In the genomic region with DNA sequence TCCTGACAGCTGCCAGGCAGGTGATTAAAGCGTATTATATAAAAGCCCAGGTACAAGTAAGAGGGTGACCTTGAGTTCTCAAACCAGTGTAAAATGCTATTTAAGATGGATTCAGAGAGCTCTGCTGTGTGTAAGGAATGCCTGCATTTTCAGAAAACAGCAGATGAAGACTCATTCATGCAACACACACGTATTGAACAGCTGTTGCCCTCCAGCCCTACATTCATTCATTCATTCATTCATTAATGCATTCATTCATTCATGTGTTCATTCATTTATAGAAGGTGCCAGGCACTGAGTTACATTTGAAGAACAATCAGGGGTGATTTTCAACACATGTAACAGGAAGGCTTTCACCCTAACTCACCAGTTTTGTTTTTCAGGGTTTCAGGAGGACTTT, we compare ENCODE assay signal across 18 cellular contexts. TPM values are rescaled to one million over a fixed set of nuclear protein-coding genes. Genes with fewer than 3 reads are reported as not detected.
DNase-seq lines count a peak whose midpoint lies in the region; ATAC-seq, FAIRE-seq and TF ChIP-seq lines count a peak whose summit lies in the region.
"Had no signal": no experiment of that assay in that cellular context is flagged by ENCODE, and none has a peak within 500 bp of the region (broad histone marks: within the 10 kb centered on the region; RNA-seq: fewer than 3 reads in every experiment).

No MANE protein-coding gene starts in this region.

- H4K20me1 ChIP-seq in GM12878 (ENCODE audit: control insufficient read depth, insufficient read depth) = no peaks in the 10 kb centered on the region
- H4K20me1 ChIP-seq: BLaER1 had no signal

- no peaks in the 10 kb centered on the region; a peak in 2 of 4 replicates for H3K27me3 ChIP-seq in GM12878 (replicated peaks in 1 of 2; ENCODE audit: control insufficient read depth in 2 of 2, insufficient read depth in 2 of 2, low read length in 1 of 2)
- no peaks in the 10 kb centered on the region for H3K27me3 ChIP-seq in esophagus squamous epithelium
- no peaks in the 10 kb centered on the region for H3K27me3 ChIP-seq in parathyroid adenoma (ENCODE audit: control insufficient read depth, insufficient read depth, low read length)
- H3K27me3 ChIP-seq: BLaER1 had no signal

- FAIRE-seq in GM12878 (lab: Jason Lieb, UNC) = no peak
- FAIRE-seq: GM19239 had no signal

- TF ChIP-seq EP300 in GM12878 (IDR thresholded peaks at IDR 0.05; ENCODE audit: borderline replicate concordance in 1 of 2, control insufficient read depth in 1 of 2, low read depth in 2 of 2, low read length in 2 of 2) = no peak

- no peak overlapping the region for H3K4me2 ChIP-seq in GM12878 (ENCODE audit: control insufficient read depth, insufficient read depth)
- no peak overlapping the region for H3K4me2 ChIP-seq in parathyroid adenoma (ENCODE audit: low read length)
- H3K4me2 ChIP-seq: BLaER1 had no signal

- H3K79me2 ChIP-seq in GM12878 (ENCODE audit: control insufficient read depth, insufficient read depth, low read length) = no peaks in the 10 kb centered on the region
- no peaks in the 10 kb centered on the region for H3K79me2 ChIP-seq in parathyroid adenoma

- SMC1A ChIA-PET in GM12878 (lab: Charles Lee; ENCODE audit: uncharacterized antibody, unreplicated experiment) = interaction anchor here (0.6 to 0.7 kb wide), 2 partner anchors 9 to 235 kb away, joined by 3 read pairs; no protein-coding TSS in a partner anchor

- H3K4me3 ChIP-seq in GM12878 (no peak overlapping the region), esophagus squamous epithelium (no peak overlapping the region), parathyroid adenoma (ENCODE audit: low read depth, low read length) (no peak overlapping the region)
- H3K4me3 ChIP-seq: BLaER1 had no signal

- POLR2A ChIA-PET in GM12878 (lab: Charles Lee) = no interaction called here

- no peak overlapping the region for H3K9ac ChIP-seq in GM12878 (ENCODE audit: control insufficient read depth, insufficient read depth, low read length)
- no peak overlapping the region for H3K9ac ChIP-seq in parathyroid adenoma
- H3K9ac ChIP-seq: BLaER1 had no signal

- no peak overlapping the region for H3K27ac ChIP-seq in GM12878 (ENCODE audit: control insufficient read depth, insufficient read depth)
- H3K27ac ChIP-seq in esophagus squamous epithelium = peak overlapping the region; percentile 46 to 80 (median 64)
- peak overlapping the region; percentile 75 for H3K27ac ChIP-seq in parathyroid adenoma
- H3K27ac ChIP-seq: BLaER1 had no signal

- H3K4me1 ChIP-seq in GM12878 (ENCODE audit: control insufficient read depth, insufficient read depth, low read length) = no peaks in the 10 kb centered on the region
- peaks cover 0 to 13% (median 0%) of the 10 kb centered on the region in 3 donors for H3K4me1 ChIP-seq in esophagus squamous epithelium
- H3K4me1 ChIP-seq in parathyroid adenoma = peaks cover 7% of the 10 kb centered on the region
- H3K4me1 ChIP-seq: Caco-2 had no signal

- no peak overlapping the region for H2AFZ ChIP-seq in GM12878 (ENCODE audit: control insufficient read depth, low read depth, low read length)
- no peak overlapping the region for H2AFZ ChIP-seq in parathyroid adenoma

- TF ChIP-seq CTCF in GM12878 (IDR thresholded peaks at IDR 0.05 in 2 of 3, conservative IDR thresholded peaks at IDR 0.05 in 1 of 3; ENCODE audit: control insufficient read depth in 2 of 3, extremely low read depth in 1 of 3, insufficient read depth in 1 of 3, low read depth in 3 of 3, low read length in 3 of 3) = no peak
- TF ChIP-seq CTCF in esophagus squamous epithelium (IDR thresholded peaks at IDR 0.05) = no peak
- no peak for TF ChIP-seq CTCF in parathyroid adenoma (IDR thresholded peaks at IDR 0.05)

- DNase-seq in NCI-H2171 treated with DMSO at 0.1 percent for 48 hours (lab: John Stamatoyannopoulos, UW) (peak; percentile 7), NCI-H2171 (lab: John Stamatoyannopoulos, UW) (no peak), GM12878 (ENCODE audit: low read depth, low spot score) (no peak), esophagus squamous epithelium (lab: John Stamatoyannopoulos, UW) (no peak), SW480 (ENCODE audit: low spot score) (no peak), NCI-H69 (lab: John Stamatoyannopoulos, UW) (no peak), NCI-H2081 (lab: John Stamatoyannopoulos, UW) (no peak)
- DNase-seq: 8988T; AML-193; Caco-2; CD8-positive, alpha-beta memory T cell; DND-41; GDM1; GOT3; H9 had no signal

- 25% methylated on average over 2 of the region's 2 CpGs for WGBS in GM12878 (ENCODE audit: insufficient coverage, insufficient replicate concordance, low lambda C conversion rate, missing lambda C conversion rate)
- WGBS in esophagus squamous epithelium, 2 donors = 58 to 63% methylated on average over 2 of the region's 2 CpGs

- in situ Hi-C loops in GM12878 (cut with MboI) = no loop called here

- ATAC-seq in GM12878 = no peak

- H3K9me3 ChIP-seq in GM12878 (replicated peaks; ENCODE audit: control insufficient read depth, insufficient read depth, low read length) = no peaks in the 10 kb centered on the region
- H3K9me3 ChIP-seq in esophagus squamous epithelium = no peaks in the 10 kb centered on the region
- H3K9me3 ChIP-seq in parathyroid adenoma (ENCODE audit: control insufficient read depth, low read length) = no peaks in the 10 kb centered on the region
- H3K9me3 ChIP-seq: BLaER1, Caco-2 had no signal

- intact Hi-C loops in GM12878 (cut with micrococcal nuclease; ENCODE audit: unreplicated experiment) = no loop called here
- intact Hi-C loops in esophagus squamous epithelium (cut with DNase I) = no loop called here

- CTCF ChIA-PET in GM12878 (lab: Yijun Ruan, JAX) = no interaction called here

- H3K36me3 ChIP-seq in GM12878 (ENCODE audit: control insufficient read depth in 2 of 2, insufficient read depth in 2 of 2, low read length in 1 of 2) (no peaks in the 10 kb centered on the region), esophagus squamous epithelium (no peaks in the 10 kb centered on the region), parathyroid adenoma (ENCODE audit: control insufficient read depth, insufficient read depth, low read length) (no peaks in the 10 kb centered on the region)
- H3K36me3 ChIP-seq: BLaER1 had no signal

- no TSS peak for BruUV-seq in GM12878 (replicated peaks; lab: Mats Ljungman, UMichigan)

- RAD21 ChIA-PET in GM12878 (lab: Charles Lee; ENCODE audit: unreplicated experiment) = interaction anchor here (1.1 kb wide), 1 partner anchor 56 kb away, joined by 3 read pairs; no protein-coding TSS in a partner anchor

- TF ChIP-seq RAD21 in GM12878 (IDR thresholded peaks at IDR 0.05; ENCODE audit: insufficient read depth, low read depth, low read length) = no peak

- TF ChIP-seq POLR2A in GM12878 (IDR thresholded peaks at IDR 0.05; ENCODE audit: low read depth, low read length) (no peak), esophagus squamous epithelium (IDR thresholded peaks at IDR 0.05) (no peak)

TF ChIP-seq in GM12878, 131 proteins besides CTCF, POLR2A, EP300 and RAD21:
- TF ChIP-seq, protein P1, sequence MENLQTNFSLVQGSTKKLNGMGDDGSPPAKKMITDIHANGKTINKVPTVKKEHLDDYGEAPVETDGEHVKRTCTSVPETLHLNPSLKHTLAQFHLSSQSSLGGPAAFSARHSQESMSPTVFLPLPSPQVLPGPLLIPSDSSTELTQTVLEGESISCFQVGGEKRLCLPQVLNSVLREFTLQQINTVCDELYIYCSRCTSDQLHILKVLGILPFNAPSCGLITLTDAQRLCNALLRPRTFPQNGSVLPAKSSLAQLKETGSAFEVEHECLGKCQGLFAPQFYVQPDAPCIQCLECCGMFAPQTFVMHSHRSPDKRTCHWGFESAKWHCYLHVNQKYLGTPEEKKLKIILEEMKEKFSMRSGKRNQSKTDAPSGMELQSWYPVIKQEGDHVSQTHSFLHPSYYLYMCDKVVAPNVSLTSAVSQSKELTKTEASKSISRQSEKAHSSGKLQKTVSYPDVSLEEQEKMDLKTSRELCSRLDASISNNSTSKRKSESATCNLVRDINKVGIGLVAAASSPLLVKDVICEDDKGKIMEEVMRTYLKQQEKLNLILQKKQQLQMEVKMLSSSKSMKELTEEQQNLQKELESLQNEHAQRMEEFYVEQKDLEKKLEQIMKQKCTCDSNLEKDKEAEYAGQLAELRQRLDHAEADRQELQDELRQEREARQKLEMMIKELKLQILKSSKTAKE (IDR thresholded peaks at IDR 0.05; ENCODE audit: low read depth, poor library complexity, severe bottlenecking) = no peak
- peak; percentile 52; the same call in 1 of the 2 replicates for TF ChIP-seq ZNF24 (IDR thresholded peaks at IDR 0.05)
TF ChIP-seq in GM12878: peak in this region for 1.

RNA-seq across cellular contexts. Expression of a gene that starts 27.4 kb away (rescaled TPM):
- 3.1 and 3.6 TPM in 2 replicates for total RNA-seq in GM12878 (2013; cell fraction: nucleolus; rRNA removed)
- 0.56 and 0.98 TPM in 2 replicates for total RNA-seq in GM12878 (2014; rRNA removed)
- 0.69 and 0.89 TPM in 2 replicates for total RNA-seq in GM12878 (2014; rRNA removed; fragmentation: Illumina TruSeq; extraction: Trizol)
- total RNA-seq in GM12878 (2021) = 0.96 and 1.2 TPM in 2 replicates
- 0.62 TPM for polyA plus RNA-seq in GM12878 (2011; ENCODE audit: low read depth)
- 4.8 and 5.3 TPM in 2 replicates for polyA plus RNA-seq in GM12878 (2011; rRNA removed)
- polyA plus RNA-seq in GM12878 (2011; cell fraction: cytosol; rRNA removed) = 4.2 and 5.4 TPM in 2 replicates
- 3.6 and 4.2 TPM in 2 replicates for polyA plus RNA-seq in GM12878 (2011; cell fraction: nucleus; rRNA removed)
- polyA plus RNA-seq in GM12878 (2012) = 1.4 and 1.5 TPM in 2 replicates
- 0.92 and 0.98 TPM in 2 replicates for polyA plus RNA-seq in GM12878 (2014; fragmentation: Illumina TruSeq; extraction: Trizol)
- polyA plus RNA-seq in GM12878 (2014; fragmentation: Nextera tagmentation; extraction: Ambion mirVana) = under 1 TPM; 0.37 to 0.68 TPM
- polyA plus RNA-seq in GM12878 (2014; rRNA removed) = 0.47 and 1.2 TPM in 2 replicates
- polyA plus RNA-seq in GM12878 (2016; fragmentation: Nextera tagmentation; extraction: Ambion mirVana) = under 1 TPM; 0.68 to 0.87 TPM
- polyA minus RNA-seq in GM12878 (2011; rRNA and poly(A)+ RNA removed) = 5.6 and 8.0 TPM in 2 replicates
- 2.0 and 5.4 TPM in 2 replicates for polyA minus RNA-seq in GM12878 (2011; cell fraction: cytosol; rRNA and poly(A)+ RNA removed)
- polyA minus RNA-seq in GM12878 (2011; cell fraction: nucleus; rRNA and poly(A)+ RNA removed) = 1.9 and 5.4 TPM in 2 replicates
- 10 to 100 TPM; 24.8 to 44.0 (median 34.8) TPM for total RNA-seq in esophagus squamous epithelium

Comparison
In these comparisons a context has a peak if more than half of its experiments do, and no peak if none do; other contexts are left out.
1. RNA of a gene that starts 27.4 kb away (total RNA-seq): 24.8 to 44.0 TPM in esophagus squamous epithelium; 0.56 to 3.6 TPM in GM12878; every median in the first group is over 4 times any median in the second.